In the genomic region with DNA sequence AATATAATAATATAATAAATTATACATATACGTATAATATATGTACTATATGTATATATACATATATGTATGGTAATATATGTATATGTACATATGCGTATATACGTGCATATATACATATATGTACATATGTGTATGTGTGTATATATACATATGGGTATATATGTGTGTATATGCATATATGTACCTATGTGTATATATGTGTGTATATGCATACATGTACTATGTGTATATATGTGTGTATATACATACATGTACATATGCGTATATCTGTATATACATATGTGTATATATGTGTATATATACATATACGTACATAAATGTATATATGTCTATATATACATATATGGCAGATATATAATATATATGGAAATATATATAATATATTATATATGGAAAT, we compare ENCODE assay signal across 5 cellular contexts.
"Had no signal": no experiment of that assay in that cellular context is flagged by ENCODE, and none has a peak within 500 bp of the region (broad histone marks: within the 10 kb centered on the region; RNA-seq: fewer than 3 reads in every experiment).

No MANE protein-coding gene starts in this region.

- ATAC-seq: HCT116 had no signal

- DNase-seq: GM23248, GOT3, H7, IMR-90 had no signal
